In the genomic region with DNA sequence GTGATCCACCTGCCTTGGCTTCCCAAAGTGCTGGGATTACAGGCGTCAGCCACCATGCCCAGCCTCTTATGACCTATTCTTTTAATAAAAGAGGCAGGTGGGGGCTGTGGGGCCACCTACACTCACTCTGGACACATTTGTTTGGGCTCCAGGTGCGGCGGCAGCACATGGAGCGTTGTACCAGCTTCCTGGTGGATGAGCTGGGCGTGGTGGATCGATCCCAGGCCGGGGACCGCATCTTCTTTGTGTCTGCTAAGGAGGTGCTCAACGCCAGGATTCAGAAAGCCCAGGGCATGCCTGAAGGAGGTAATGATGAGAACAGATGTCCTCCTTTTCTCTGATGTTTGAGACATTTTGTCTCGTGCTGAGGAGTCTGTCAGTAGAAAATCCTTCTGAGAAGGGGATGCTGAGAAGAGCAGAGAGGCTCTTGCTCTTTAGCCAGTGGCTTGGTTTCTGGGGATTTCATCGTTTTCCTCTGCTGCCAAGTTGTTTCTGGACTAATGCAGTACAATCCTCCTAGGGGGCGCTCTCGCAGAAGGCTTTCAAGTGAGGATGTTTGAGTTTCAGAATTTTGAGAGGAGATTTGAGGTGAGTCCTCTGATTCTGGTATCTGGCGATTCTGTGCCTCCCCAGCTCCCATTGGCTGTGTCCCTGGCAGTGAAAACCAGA, we compare ENCODE assay signal across 7 cellular contexts. TPM values are rescaled to one million over a fixed set of nuclear protein-coding genes. Genes with fewer than 3 reads are reported as not detected.
DNase-seq lines count a peak whose midpoint lies in the region.

No MANE protein-coding gene starts in this region.

- intact Hi-C loops in head of caudate nucleus (cut with DNase I): no loop called here

- DNase-seq in GM03348 (ENCODE audit: low spot score): peak; percentile 38
- DNase-seq in M059J (ENCODE audit: low read depth): peak; percentile 48
- peak; percentile 20 for DNase-seq in activated T-cell treated with anti-CD3 and anti-CD28 coated beads for 1 hour (ENCODE audit: low read depth)
- DNase-seq in head of caudate nucleus: peak; percentile 25 to 84 (median 66)
- DNase-seq in stimulated activated CD4-positive, alpha-beta T cell treated with anti-CD3 and anti-CD28 coated beads, Interleukin-2, amount 100 ng/mL, for 48 hours: peak; percentile 64
- DNase-seq in kidney glomerular epithelial cell (lab: John Stamatoyannopoulos, UW): no peak
- DNase-seq in mucosa of gallbladder (ENCODE audit: low spot score): no peak

RNA-seq across cellular contexts. Expression of a gene that starts 17.9 kb away (rescaled TPM):
- total RNA-seq in M059J (2014; rRNA removed; shearing (Covaris generic)): 16.3 and 26.0 TPM in 2 replicates
- 20.9 TPM for total RNA-seq in mucosa of gallbladder

RNA-seq across cellular contexts. Expression of a gene that starts 21.1 kb away (rescaled TPM):
- 47.1 and 81.5 TPM in 2 replicates for total RNA-seq in M059J (2014; rRNA removed; shearing (Covaris generic))
- 71.1 TPM for total RNA-seq in mucosa of gallbladder

Comparison
In these comparisons a context has a peak if more than half of its experiments do, and no peak if none do; other contexts are left out.
1. DNase-seq: peak in GM03348 (single experiment), M059J (single experiment), activated T-cell treated with anti-CD3 and anti-CD28 coated beads for 1 hour (single experiment), head of caudate nucleus (42 of 42) and stimulated activated CD4-positive, alpha-beta T cell treated with anti-CD3 and anti-CD28 coated beads, Interleukin-2, amount 100 ng/mL, for 48 hours (2 of 2); none in kidney glomerular epithelial cell (single experiment) and mucosa of gallbladder (single experiment).